1 cellular context compared by ENCODE assay signal in genomic region chr10:104231784-104232612, GRCh38.
A peak's percentile ranks its signal among the peaks of the same experiment; 100 is the strongest.
TF ChIP-seq lines count a peak whose summit lies in the region.

CFAP43 (minus strand) TSS chr10:104232364; CDS start chr10:104232246, 118 bp downstream.

TF ChIP-seq in HepG2, 621 proteins besides CTCF, POLR2A, EP300 and RAD21 (continued from another document and continues in another):
- TF ChIP-seq, protein P1, sequence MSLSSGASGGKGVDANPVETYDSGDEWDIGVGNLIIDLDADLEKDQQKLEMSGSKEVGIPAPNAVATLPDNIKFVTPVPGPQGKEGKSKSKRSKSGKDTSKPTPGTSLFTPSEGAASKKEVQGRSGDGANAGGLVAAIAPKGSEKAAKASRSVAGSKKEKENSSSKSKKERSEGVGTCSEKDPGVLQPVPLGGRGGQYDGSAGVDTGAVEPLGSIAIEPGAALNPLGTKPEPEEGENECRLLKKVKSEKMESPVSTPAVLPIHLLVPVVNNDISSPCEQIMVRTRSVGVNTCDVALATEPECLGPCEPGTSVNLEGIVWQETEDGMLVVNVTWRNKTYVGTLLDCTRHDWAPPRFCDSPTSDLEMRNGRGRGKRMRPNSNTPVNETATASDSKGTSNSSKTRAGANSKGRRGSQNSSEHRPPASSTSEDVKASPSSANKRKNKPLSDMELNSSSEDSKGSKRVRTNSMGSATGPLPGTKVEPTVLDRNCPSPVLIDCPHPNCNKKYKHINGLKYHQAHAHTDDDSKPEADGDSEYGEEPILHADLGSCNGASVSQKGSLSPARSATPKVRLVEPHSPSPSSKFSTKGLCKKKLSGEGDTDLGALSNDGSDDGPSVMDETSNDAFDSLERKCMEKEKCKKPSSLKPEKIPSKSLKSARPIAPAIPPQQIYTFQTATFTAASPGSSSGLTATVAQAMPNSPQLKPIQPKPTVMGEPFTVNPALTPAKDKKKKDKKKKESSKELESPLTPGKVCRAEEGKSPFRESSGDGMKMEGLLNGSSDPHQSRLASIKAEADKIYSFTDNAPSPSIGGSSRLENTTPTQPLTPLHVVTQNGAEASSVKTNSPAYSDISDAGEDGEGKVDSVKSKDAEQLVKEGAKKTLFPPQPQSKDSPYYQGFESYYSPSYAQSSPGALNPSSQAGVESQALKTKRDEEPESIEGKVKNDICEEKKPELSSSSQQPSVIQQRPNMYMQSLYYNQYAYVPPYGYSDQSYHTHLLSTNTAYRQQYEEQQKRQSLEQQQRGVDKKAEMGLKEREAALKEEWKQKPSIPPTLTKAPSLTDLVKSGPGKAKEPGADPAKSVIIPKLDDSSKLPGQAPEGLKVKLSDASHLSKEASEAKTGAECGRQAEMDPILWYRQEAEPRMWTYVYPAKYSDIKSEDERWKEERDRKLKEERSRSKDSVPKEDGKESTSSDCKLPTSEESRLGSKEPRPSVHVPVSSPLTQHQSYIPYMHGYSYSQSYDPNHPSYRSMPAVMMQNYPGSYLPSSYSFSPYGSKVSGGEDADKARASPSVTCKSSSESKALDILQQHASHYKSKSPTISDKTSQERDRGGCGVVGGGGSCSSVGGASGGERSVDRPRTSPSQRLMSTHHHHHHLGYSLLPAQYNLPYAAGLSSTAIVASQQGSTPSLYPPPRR (CRISPR knock-in tag; IDR thresholded peaks at IDR 0.05; ENCODE audit: borderline replicate concordance) = no peak
- TF ChIP-seq BCLAF1 (IDR thresholded peaks at IDR 0.05) (no peak), ZNF878 (CRISPR knock-in tag; IDR thresholded peaks at IDR 0.05) (no peak), PHB2 (IDR thresholded peaks at IDR 0.05; ENCODE audit: partially characterized antibody) (no peak), HNRNPLL (IDR thresholded peaks at IDR 0.05; ENCODE audit: low read depth, low read length, poor library complexity, severe bottlenecking) (peak; percentile 73), ZMYM3 (CRISPR knock-in tag; IDR thresholded peaks at IDR 0.05) (no peak; the same call in 1 of the 2 replicates), MEIS2 (CRISPR knock-in tag; IDR thresholded peaks at IDR 0.05) (no peak), GMEB1 (CRISPR knock-in tag; IDR thresholded peaks at IDR 0.05; ENCODE audit: borderline replicate concordance) (peak; percentile 78), ZNF33B (CRISPR knock-in tag; IDR thresholded peaks at IDR 0.05) (0 out of 2 replicates have a peak, but pooled peaks have one; percentile 43), SMARCE1 (IDR thresholded peaks at IDR 0.05; ENCODE audit: borderline replicate concordance) (no peak), NFKBIZ (CRISPR knock-in tag; IDR thresholded peaks at IDR 0.05) (no peak), RFX1 (IDR thresholded peaks at IDR 0.05) (peak; percentile 99), ZNF616 (CRISPR knock-in tag; IDR thresholded peaks at IDR 0.05; ENCODE audit: low read depth) (peak; percentile 74; the same call in 1 of the 2 replicates), ZHX1 (CRISPR knock-in tag; IDR thresholded peaks at IDR 0.05; ENCODE audit: low read depth) (no peak), CBX1 (IDR thresholded peaks at IDR 0.05; ENCODE audit: low read depth) (peak; percentile 77), PHF8 (CRISPR knock-in tag; IDR thresholded peaks at IDR 0.05) (peak; percentile 81), ZNF513 (CRISPR knock-in tag; conservative IDR thresholded peaks at IDR 0.05) (no peak), RBM39 (IDR thresholded peaks at IDR 0.05; ENCODE audit: low read depth, low read length, poor library complexity, severe bottlenecking) (no peak), ZBTB7A (CRISPR knock-in tag; IDR thresholded peaks at IDR 0.05) (no peak), IRX3 (CRISPR knock-in tag; IDR thresholded peaks at IDR 0.05; ENCODE audit: borderline replicate concordance, low read depth) (peak; percentile 48; the same call in 1 of the 2 replicates), PRPF4 (IDR thresholded peaks at IDR 0.05; ENCODE audit: low read depth, low read length, poor library complexity, severe bottlenecking) (no peak), CBX2 (IDR thresholded peaks at IDR 0.05; ENCODE audit: low read depth, low read length) (no peak), CBX2 (CRISPR knock-in tag; IDR thresholded peaks at IDR 0.05; ENCODE audit: low read depth) (no peak), ARHGAP35 (CRISPR knock-in tag; IDR thresholded peaks at IDR 0.05; ENCODE audit: borderline replicate concordance) (no peak), SMAD3 (CRISPR knock-in tag; IDR thresholded peaks at IDR 0.05) (no peak), ZNF777 (CRISPR knock-in tag; IDR thresholded peaks at IDR 0.05) (peak; percentile 64; the same call in 1 of the 2 replicates), ATF7 (IDR thresholded peaks at IDR 0.05) (no peak), ATF7 (CRISPR knock-in tag; IDR thresholded peaks at IDR 0.05) (peak; percentile 26; the same call in 1 of the 2 replicates), ZNF687 (CRISPR knock-in tag; IDR thresholded peaks at IDR 0.05) (peak; percentile 96), ZNF317 (CRISPR knock-in tag; IDR thresholded peaks at IDR 0.05) (peak; percentile 40; the same call in 1 of the 2 replicates), ZNF766 (CRISPR knock-in tag; IDR thresholded peaks at IDR 0.05; ENCODE audit: borderline replicate concordance) (no peak), ZNF879 (CRISPR knock-in tag; IDR thresholded peaks at IDR 0.05) (no peak), HNF1B (CRISPR knock-in tag; IDR thresholded peaks at IDR 0.05) (no peak)
- TF ChIP-seq, protein P2, sequence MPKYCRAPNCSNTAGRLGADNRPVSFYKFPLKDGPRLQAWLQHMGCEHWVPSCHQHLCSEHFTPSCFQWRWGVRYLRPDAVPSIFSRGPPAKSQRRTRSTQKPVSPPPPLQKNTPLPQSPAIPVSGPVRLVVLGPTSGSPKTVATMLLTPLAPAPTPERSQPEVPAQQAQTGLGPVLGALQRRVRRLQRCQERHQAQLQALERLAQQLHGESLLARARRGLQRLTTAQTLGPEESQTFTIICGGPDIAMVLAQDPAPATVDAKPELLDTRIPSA (CRISPR knock-in tag; IDR thresholded peaks at IDR 0.05; ENCODE audit: borderline replicate concordance) = no peak
- TF ChIP-seq, protein P3, sequence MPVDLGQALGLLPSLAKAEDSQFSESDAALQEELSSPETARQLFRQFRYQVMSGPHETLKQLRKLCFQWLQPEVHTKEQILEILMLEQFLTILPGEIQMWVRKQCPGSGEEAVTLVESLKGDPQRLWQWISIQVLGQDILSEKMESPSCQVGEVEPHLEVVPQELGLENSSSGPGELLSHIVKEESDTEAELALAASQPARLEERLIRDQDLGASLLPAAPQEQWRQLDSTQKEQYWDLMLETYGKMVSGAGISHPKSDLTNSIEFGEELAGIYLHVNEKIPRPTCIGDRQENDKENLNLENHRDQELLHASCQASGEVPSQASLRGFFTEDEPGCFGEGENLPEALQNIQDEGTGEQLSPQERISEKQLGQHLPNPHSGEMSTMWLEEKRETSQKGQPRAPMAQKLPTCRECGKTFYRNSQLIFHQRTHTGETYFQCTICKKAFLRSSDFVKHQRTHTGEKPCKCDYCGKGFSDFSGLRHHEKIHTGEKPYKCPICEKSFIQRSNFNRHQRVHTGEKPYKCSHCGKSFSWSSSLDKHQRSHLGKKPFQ (CRISPR knock-in tag; IDR thresholded peaks at IDR 0.05; ENCODE audit: insufficient replicate concordance) = no peak
